ENCODE assay signal across 24 cellular contexts in the genomic region with DNA sequence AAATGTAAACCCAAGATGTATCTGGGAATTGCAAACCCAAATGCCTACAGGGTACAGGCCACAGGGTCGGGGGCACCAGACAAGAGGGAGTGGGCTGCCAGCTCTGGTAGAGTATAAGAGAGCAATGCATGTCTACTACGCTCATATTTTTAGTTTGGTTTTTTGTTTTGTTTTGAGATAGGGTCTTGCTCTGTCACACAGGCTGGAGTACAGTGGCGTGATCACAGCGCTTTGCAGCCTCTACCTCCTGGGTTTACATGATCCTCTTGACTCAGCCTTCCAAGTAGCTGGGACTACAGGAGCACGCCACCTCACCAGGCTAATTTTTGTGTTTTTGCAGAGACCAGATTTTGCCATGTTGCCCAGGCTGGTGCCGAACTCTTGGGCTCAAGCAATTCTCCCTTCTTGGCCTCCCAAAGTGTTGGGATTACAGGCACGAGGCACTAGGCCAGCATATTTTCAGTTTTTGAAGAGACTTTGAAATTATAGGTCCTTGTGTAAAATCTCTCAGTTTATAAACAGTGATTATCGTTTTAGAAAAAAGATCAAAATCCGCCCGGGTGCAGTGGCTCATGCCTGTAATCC. TPM values are rescaled to one million over a fixed set of nuclear protein-coding genes. Genes with fewer than 3 reads are reported as not detected.
A peak's percentile ranks its signal among the peaks of the same experiment; 100 is the strongest.
DNase-seq lines count a peak whose midpoint lies in the region; ATAC-seq, FAIRE-seq and TF ChIP-seq lines count a peak whose summit lies in the region.
"Had no signal": no experiment of that assay in that cellular context is flagged by ENCODE, and none has a peak within 500 bp of the region (broad histone marks: within the 10 kb centered on the region; RNA-seq: fewer than 3 reads in every experiment).

No MANE protein-coding gene starts in this region.

- no peak overlapping the region for H3K9ac ChIP-seq in trophoblast cell (ENCODE audit: low read length)
- H3K9ac ChIP-seq: BLaER1 had no signal

- no peaks in the 10 kb centered on the region for H3K79me1 ChIP-seq in trophoblast cell (ENCODE audit: low read length)

- no peak overlapping the region for H3K4me2 ChIP-seq in trophoblast cell (ENCODE audit: low read length)
- H3K4me2 ChIP-seq: BLaER1 had no signal

- intact Hi-C loops in left ventricle myocardium inferior (cut with micrococcal nuclease) (no loop called here), cardiac septum (cut with DNase I) (no loop called here), uterus (cut with DNase I; ENCODE audit: low total_unique reads) (no loop called here)
- intact Hi-C loops in activated T-helper 1 cell treated with anti-CD3 and anti-CD28 coated beads, Interleukin-12 subunit alpha, Interleukin-12 subunit beta, Interleukin-2, Interleukin-4 antibody, amounts not matched to agents 30 ng/mL and 10 ng/mL and 1 ng/mL, durations not matched to agents 14 hours and 24 hours and 36 hours (cut with micrococcal nuclease) = no loop called here

- no peak for TF ChIP-seq POLR2A in uterus (IDR thresholded peaks at IDR 0.05)
- TF ChIP-seq POLR2A in GM12892 (IDR thresholded peaks at IDR 0.05; ENCODE audit: low read depth, low read length) = no peak

- H4K12ac ChIP-seq in trophoblast cell (ENCODE audit: low read depth, low read length) = no peak overlapping the region

- H3K9me3 Mint-ChIP-seq in activated T-helper 1 cell treated with anti-CD3 and anti-CD28 coated beads, Interleukin-12 subunit alpha, Interleukin-12 subunit beta, Interleukin-2, Interleukin-4 antibody, amounts not matched to agents 30 ng/mL and 10 ng/mL and 1 ng/mL, durations not matched to agents 14 hours and 24 hours and 36 hours = peaks cover 16% of the 10 kb centered on the region
- H3K9me3 Mint-ChIP-seq in naive B cell = peaks cover 5 to 20% (median 13%) of the 10 kb centered on the region in 7 donors

- H3K79me2 ChIP-seq in trophoblast cell (ENCODE audit: control insufficient read depth, insufficient read depth, low read length, poor library complexity) = no peaks in the 10 kb centered on the region

- peaks cover 5% of the 10 kb centered on the region for H3K27me3 Mint-ChIP-seq in activated T-helper 1 cell treated with anti-CD3 and anti-CD28 coated beads, Interleukin-12 subunit alpha, Interleukin-12 subunit beta, Interleukin-2, Interleukin-4 antibody, amounts not matched to agents 30 ng/mL and 10 ng/mL and 1 ng/mL, durations not matched to agents 14 hours and 24 hours and 36 hours (ENCODE audit: insufficient read depth)
- H3K27me3 Mint-ChIP-seq in naive B cell = peaks cover 0 to 20% (median 7%) of the 10 kb centered on the region in 3 donors

- H3K4me3 Mint-ChIP-seq in activated T-helper 1 cell treated with anti-CD3 and anti-CD28 coated beads, Interleukin-12 subunit alpha, Interleukin-12 subunit beta, Interleukin-2, Interleukin-4 antibody, amounts not matched to agents 30 ng/mL and 10 ng/mL and 1 ng/mL, durations not matched to agents 14 hours and 24 hours and 36 hours = no peak overlapping the region
- H3K4me3 Mint-ChIP-seq in naive B cell = no peak overlapping the region
- H3K4me3 Mint-ChIP-seq: activated naive CD4-positive, alpha-beta T cell treated with anti-CD3 and anti-CD28 coated beads for 36 hours; central memory CD8-positive, alpha-beta T cell had no signal

- no peak overlapping the region for H2BK12ac ChIP-seq in trophoblast cell (ENCODE audit: low read length)

- H3K23ac ChIP-seq in trophoblast cell (ENCODE audit: low read length) = no peak overlapping the region

- H3K27ac Mint-ChIP-seq in activated T-helper 1 cell treated with anti-CD3 and anti-CD28 coated beads, Interleukin-12 subunit alpha, Interleukin-12 subunit beta, Interleukin-2, Interleukin-4 antibody, amounts not matched to agents 30 ng/mL and 10 ng/mL and 1 ng/mL, durations not matched to agents 14 hours and 24 hours and 36 hours = peak overlapping the region; percentile 32
- H3K27ac Mint-ChIP-seq in naive B cell = peak overlapping the region in 4 of 6 donors; percentile 34 to 62 (median 57)
- H3K27ac Mint-ChIP-seq: activated naive CD4-positive, alpha-beta T cell treated with anti-CD3 and anti-CD28 coated beads for 36 hours had no signal

- peaks cover 4% of the 10 kb centered on the region for H3K27me3 ChIP-seq in left ventricle myocardium inferior (ENCODE audit: low read depth)
- no peaks in the 10 kb centered on the region for H3K27me3 ChIP-seq in uterus
- no peaks in the 10 kb centered on the region for H3K27me3 ChIP-seq in trophoblast cell (ENCODE audit: insufficient read depth, low read length)
- H3K27me3 ChIP-seq: ascending aorta, BLaER1, heart left ventricle, left lung had no signal

- FAIRE-seq in GM12892 (lab: Jason Lieb, UNC) = no peak
- FAIRE-seq: HTR-8/SVneo, small intestine had no signal

- H3K4me3 ChIP-seq in left ventricle myocardium inferior = no peak overlapping the region
- H3K4me3 ChIP-seq in uterus = no peak overlapping the region
- no peak overlapping the region for H3K4me3 ChIP-seq in trophoblast cell (ENCODE audit: low read depth, low read length)
- H3K4me3 ChIP-seq: ascending aorta, BLaER1, heart left ventricle, left lung, mucosa of descending colon had no signal

- peaks cover 10% of the 10 kb centered on the region for H3K36me3 Mint-ChIP-seq in activated T-helper 1 cell treated with anti-CD3 and anti-CD28 coated beads, Interleukin-12 subunit alpha, Interleukin-12 subunit beta, Interleukin-2, Interleukin-4 antibody, amounts not matched to agents 30 ng/mL and 10 ng/mL and 1 ng/mL, durations not matched to agents 14 hours and 24 hours and 36 hours (ENCODE audit: low read depth)
- H3K36me3 Mint-ChIP-seq in naive B cell = peaks cover 4 to 8% of the 10 kb centered on the region in 2 donors

- H3K14ac ChIP-seq in trophoblast cell (ENCODE audit: low read length) = no peak overlapping the region

- H3K27ac ChIP-seq in left ventricle myocardium inferior (replicated peaks) (peak overlapping the region; percentile 68), uterus (peak overlapping the region; percentile 71 to 76), trophoblast cell (ENCODE audit: low read depth, low read length) (no peak overlapping the region)
- H3K27ac ChIP-seq: ascending aorta, BLaER1, left lung had no signal

- H3K9me3 ChIP-seq in left ventricle myocardium inferior (replicated peaks) (peaks cover 18% of the 10 kb centered on the region), uterus (peaks cover 0 to 15% of the 10 kb centered on the region in 2 donors), trophoblast cell (ENCODE audit: insufficient read depth, low read depth, low read length) (peaks cover 1% of the 10 kb centered on the region)

- no peak overlapping the region for H2BK120ac ChIP-seq in trophoblast cell (ENCODE audit: insufficient read depth, low read length, poor library complexity)

- no peak overlapping the region for H2AFZ ChIP-seq in trophoblast cell (ENCODE audit: insufficient read depth, low read length, poor library complexity)

- H3K4me1 ChIP-seq in left ventricle myocardium inferior (peaks cover 11% of the 10 kb centered on the region), uterus (peaks cover 0 to 9% of the 10 kb centered on the region in 2 donors), trophoblast cell (ENCODE audit: control insufficient read depth in 1 of 2, insufficient read depth in 2 of 2, low read length in 2 of 2) (no peaks in the 10 kb centered on the region)
- H3K4me1 ChIP-seq: ascending aorta, left lung had no signal

- H3K4me1 Mint-ChIP-seq in activated T-helper 1 cell treated with anti-CD3 and anti-CD28 coated beads, Interleukin-12 subunit alpha, Interleukin-12 subunit beta, Interleukin-2, Interleukin-4 antibody, amounts not matched to agents 30 ng/mL and 10 ng/mL and 1 ng/mL, durations not matched to agents 14 hours and 24 hours and 36 hours (ENCODE audit: low read depth) = peaks cover 12% of the 10 kb centered on the region
- peaks cover 10 to 11% (median 10%) of the 10 kb centered on the region in 3 donors for H3K4me1 Mint-ChIP-seq in naive B cell

- no peak overlapping the region for H2AK5ac ChIP-seq in trophoblast cell (ENCODE audit: low read length)

- DNase-seq in left ventricle myocardium inferior (no peak), cardiac septum (ENCODE audit: low spot score) (no peak), naive B cell (no peak), uterus (no peak), trophoblast cell (no peak), GM12892 (ENCODE audit: insufficient read length) (no peak)
- no peak for DNase-seq in activated T-helper 1 cell treated with anti-CD3 and anti-CD28 coated beads, Interleukin-12 subunit alpha, Interleukin-12 subunit beta, Interleukin-2, Interleukin-4 antibody, amounts not matched to agents 30 ng/mL and 10 ng/mL and 1 ng/mL, durations not matched to agents 14 hours and 24 hours and 36 hours (ENCODE audit: low spot score)
- DNase-seq: activated CD4-positive, alpha-beta T cell treated with anti-CD3 and anti-CD28 coated beads for 48 hours; activated naive CD4-positive, alpha-beta T cell treated with anti-CD3 and anti-CD28 coated beads for 36 hours; left lung; NCI-H1694 treated with DMSO at 0.1 percent for 48 hours; NCI-H2171 treated with DMSO at 0.1 percent for 48 hours; NCI-H526; SHP77; small intestine; stimulated activated naive CD4-positive, alpha-beta T cell; SW 1271 had no signal

- no peak overlapping the region for H3K4ac ChIP-seq in trophoblast cell (ENCODE audit: low read depth, low read length)

- H3K18ac ChIP-seq in trophoblast cell (ENCODE audit: low read length) = no peak overlapping the region

- H4K8ac ChIP-seq in trophoblast cell (ENCODE audit: low read depth, low read length) = no peak overlapping the region

- no CpG with 5 or more reads among the region's 10 CpGs for WGBS in trophoblast cell (ENCODE audit: extremely low coverage, insufficient coverage, insufficient read length)

- H3K36me3 ChIP-seq in left ventricle myocardium inferior (no peaks in the 10 kb centered on the region), uterus (no peaks in the 10 kb centered on the region), trophoblast cell (ENCODE audit: control insufficient read depth in 1 of 2, insufficient read depth in 2 of 2, low read length in 2 of 2) (no peaks in the 10 kb centered on the region)
- H3K36me3 ChIP-seq: ascending aorta, BLaER1, heart left ventricle, left lung had no signal

- TF ChIP-seq CTCF in left ventricle myocardium inferior (IDR thresholded peaks at IDR 0.05; ENCODE audit: borderline replicate concordance) (no peak), uterus (IDR thresholded peaks at IDR 0.05) (no peak)

- H2BK5ac ChIP-seq in trophoblast cell (ENCODE audit: low read depth, low read length, poor library complexity) = no peak overlapping the region

- ATAC-seq in naive B cell (ENCODE audit: low read depth in 2 of 2) (no peak), HG03108 (IDR thresholded peaks at IDR 0.05; ENCODE audit: unreplicated experiment) (no peak)
- ATAC-seq: heart left ventricle, left lung had no signal

- no peak overlapping the region for H4K91ac ChIP-seq in trophoblast cell (ENCODE audit: low read depth, low read length)

RNA-seq across cellular contexts. Expression of a gene that starts 11.1 kb away (rescaled TPM):
- 6.0 TPM for total RNA-seq in left ventricle myocardium inferior
- total RNA-seq in cardiac septum = 3.9 TPM
- 23.4 and 24.4 TPM in 2 replicates for total RNA-seq in activated T-helper 1 cell treated with anti-CD3 and anti-CD28 coated beads, Interleukin-12 subunit alpha, Interleukin-12 subunit beta, Interleukin-2, Interleukin-4 antibody, amounts not matched to agents 30 ng/mL and 10 ng/mL and 1 ng/mL, durations not matched to agents 14 hours and 24 hours and 36 hours
- polyA plus RNA-seq in naive B cell (ENCODE audit: low read depth in 6 of 6) = 1 to 10 TPM in 3 of 6 donors, under 1 TPM in 2, not detected in 1; 0.94 to 2.3 (median 1.9) TPM
- total RNA-seq in uterus = 10 to 100 TPM in 3 of 4 donors, 1 to 10 TPM in 1; 1.6 to 42.5 (median 31.9) TPM
- 0.03 and 0.10 TPM in 2 replicates for polyA plus RNA-seq in trophoblast cell (2013)
- polyA plus RNA-seq in GM12892 (2012; ENCODE audit: missing spikeins) = 6.9 TPM
